34 cellular contexts compared by ENCODE assay signal in genomic region chr9:127149010-127149409, GRCh38.
"Had no signal": no experiment of that assay in that cellular context is flagged by ENCODE, and none has a peak within 500 bp of the region (broad histone marks: within the 10 kb centered on the region; RNA-seq: fewer than 3 reads in every experiment).

No MANE protein-coding gene starts in this region.

- H3K4me1 ChIP-seq: colonic mucosa, foreskin keratinocyte, right lobe of liver, uterus had no signal

- H3K27me3 Mint-ChIP-seq: memory B cell, naive B cell had no signal

- H3K36me3 ChIP-seq: colonic mucosa, gastroesophageal sphincter, heart left ventricle, left ventricle myocardium inferior, lower lobe of right lung, ovary, right lobe of liver, stomach, tibial artery, upper lobe of left lung, uterus had no signal

- ATAC-seq: esophagus mucosa; foreskin keratinocyte; gastroesophageal sphincter; heart left ventricle; left colon; lower lobe of right lung; mucosa of descending colon; psoas muscle; right lobe of liver; stimulated activated effector memory CD8-positive, alpha-beta T cell treated with anti-CD3 and anti-CD28 coated beads, Interleukin-12 subunit alpha, Interleukin-12 subunit beta, amount 100 ng/mL, for 72 hours had no signal

- H3K36me3 Mint-ChIP-seq: mesothelial cell of epicardium; stimulated activated effector memory CD8-positive, alpha-beta T cell treated with anti-CD3 and anti-CD28 coated beads, Interleukin-12 subunit alpha, Interleukin-12 subunit beta, amount 100 ng/mL, for 72 hours had no signal

- H3K4me1 Mint-ChIP-seq: mesothelial cell of epicardium; stimulated activated effector memory CD8-positive, alpha-beta T cell treated with anti-CD3 and anti-CD28 coated beads, Interleukin-12 subunit alpha, Interleukin-12 subunit beta, amount 100 ng/mL, for 72 hours had no signal

- H3K27ac Mint-ChIP-seq: dendritic cell treated with granulocyte-macrophage colony-stimulating factor and Interleukin-4, amounts not matched to agents 40 ng/mL and 50 ng/mL, for 4 days; memory B cell; mesothelial cell of epicardium; naive B cell; nephron; stimulated activated effector memory CD8-positive, alpha-beta T cell treated with anti-CD3 and anti-CD28 coated beads, Interleukin-12 subunit alpha, Interleukin-12 subunit beta, amount 100 ng/mL, for 72 hours had no signal

- H3K9me3 ChIP-seq: colonic mucosa, gastroesophageal sphincter, heart left ventricle, left ventricle myocardium inferior, lower lobe of right lung, mucosa of descending colon, ovary, psoas muscle, right lobe of liver, stomach, tibial artery, upper lobe of left lung, uterus had no signal

- H3K4me2 ChIP-seq: hepatocyte, smooth muscle cell had no signal

- H3K4me3 Mint-ChIP-seq: dendritic cell treated with granulocyte-macrophage colony-stimulating factor and Interleukin-4, amounts not matched to agents 40 ng/mL and 50 ng/mL, for 4 days; endodermal cell; memory B cell; mesothelial cell of epicardium; naive B cell; nephron; stimulated activated effector memory CD8-positive, alpha-beta T cell treated with anti-CD3 and anti-CD28 coated beads, Interleukin-12 subunit alpha, Interleukin-12 subunit beta, amount 100 ng/mL, for 72 hours had no signal

- H3K9me3 Mint-ChIP-seq: dendritic cell treated with granulocyte-macrophage colony-stimulating factor and Interleukin-4, amounts not matched to agents 40 ng/mL and 50 ng/mL, for 4 days; endodermal cell; stimulated activated effector memory CD8-positive, alpha-beta T cell treated with anti-CD3 and anti-CD28 coated beads, Interleukin-12 subunit alpha, Interleukin-12 subunit beta, amount 100 ng/mL, for 72 hours had no signal

- DNase-seq: central memory CD4-positive, alpha-beta T cell; colonic mucosa; effector CD8-positive, alpha-beta T cell; endodermal cell; foreskin keratinocyte; kidney glomerular epithelial cell; left colon; left ventricle myocardium inferior; lower lobe of right lung; mucosa of descending colon; naive B cell; occipital lobe; psoas muscle; right lobe of liver; stimulated activated CD4-positive, alpha-beta T cell treated with anti-CD3 and anti-CD28 coated beads, Interleukin-12 subunit alpha, Interleukin-12 subunit beta, amount 100 ng/mL, for 4 hours; stimulated activated CD4-positive, alpha-beta T cell treated with anti-CD3 and anti-CD28 coated beads, Interleukin-2, amount 100 ng/mL, for 24 hours; stimulated activated CD4-positive, alpha-beta T cell treated with anti-CD3 and anti-CD28 coated beads, Interleukin-4, amount 100 ng/mL, for 24 hours; stimulated activated naive CD4-positive, alpha-beta T cell treated with Interleukin-2 at 50 U/mL for 16 hours; stomach; tibial artery; upper lobe of left lung had no signal

- H3K27ac ChIP-seq: colonic mucosa, epithelial cell of prostate, foreskin keratinocyte, gastroesophageal sphincter, heart left ventricle, hepatocyte, left ventricle myocardium inferior, lower lobe of right lung, ovary, psoas muscle, right lobe of liver, stomach, tibial artery, upper lobe of left lung, uterus had no signal

- H3K27me3 ChIP-seq: colonic mucosa, gastroesophageal sphincter, heart left ventricle, hepatocyte, ovary, right lobe of liver, stomach, tibial artery, upper lobe of left lung, uterus had no signal

- H2AFZ ChIP-seq: hepatocyte had no signal

- H3K4me3 ChIP-seq: colonic mucosa, gastroesophageal sphincter, heart left ventricle, hepatocyte, left ventricle myocardium inferior, lower lobe of right lung, mucosa of descending colon, ovary, psoas muscle, right lobe of liver, smooth muscle cell, stomach, tibial artery, upper lobe of left lung, uterus had no signal
